8 cellular contexts compared by ENCODE assay signal in genomic region chr15:101294731-101295606, GRCh38. TPM values are rescaled to one million over a fixed set of nuclear protein-coding genes. Genes with fewer than 3 reads are reported as not detected.
A peak's percentile ranks its signal among the peaks of the same experiment; 100 is the strongest.
DNase-seq lines count a peak whose midpoint lies in the region; ATAC-seq and TF ChIP-seq lines count a peak whose summit lies in the region.

SNRPA1 (minus strand) TSS chr15:101295248; CDS start chr15:101295178, 70 bp downstream.

- CTCF ChIA-PET in naive thymus-derived CD4-positive, alpha-beta T cell (lab: Charles Lee): interaction anchor here (0.7 to 2.9 kb wide), 4 partner anchors 20 to 346 kb away, joined by 3 to 11 read pairs (median 3); no protein-coding TSS in a partner anchor

- peak within 1 kb of the TSS; percentile 97 for H3K27ac Mint-ChIP-seq in GM23338
- H3K27ac Mint-ChIP-seq in activated T-helper 1 cell treated with anti-CD3 and anti-CD28 coated beads, Interleukin-12 subunit alpha, Interleukin-12 subunit beta, Interleukin-2, Interleukin-4 antibody, amounts not matched to agents 30 ng/mL and 10 ng/mL and 1 ng/mL, durations not matched to agents 14 hours and 24 hours and 36 hours: peak within 1 kb of the TSS; percentile 100
- peak within 1 kb of the TSS; percentile 89 to 99 (median 96) for H3K27ac Mint-ChIP-seq in naive thymus-derived CD4-positive, alpha-beta T cell
- peak within 1 kb of the TSS; percentile 90 for H3K27ac Mint-ChIP-seq in stimulated activated memory B cell treated with anti-CD40 and anti-IgM and Interleukin-4, amounts not matched to agents 10 μg/mL and 1 μg/mL and 100 μg/mL, for 72 hours

- H3K9me2 ChIP-seq in DOHH2 (replicated peaks; ENCODE audit: control insufficient read depth, low read length): no peaks in the 10 kb centered on the region
- H3K9me2 ChIP-seq in GM23338 (ENCODE audit: insufficient read depth): no peaks in the 10 kb centered on the region

- peaks cover 28% of the 10 kb centered on the region for H3K4me1 ChIP-seq in DOHH2 (ENCODE audit: control insufficient read depth, low read length)
- peaks cover 4% of the 10 kb centered on the region; the same call in 1 of the 2 replicates for H3K4me1 ChIP-seq in GM23338 (ENCODE audit: insufficient read depth)
- peaks cover 14 to 27% of the 10 kb centered on the region in 2 donors for H3K4me1 ChIP-seq in naive thymus-derived CD4-positive, alpha-beta T cell (ENCODE audit: control insufficient read depth in 2 of 2, insufficient read depth in 2 of 2, low read length in 2 of 2)

- peak within 1 kb of the TSS; percentile 97 for H3K4me2 ChIP-seq in DOHH2 (ENCODE audit: low read length)
- peak within 1 kb of the TSS; percentile 84 for H3K4me2 ChIP-seq in GM23338

- H3K79me2 ChIP-seq in DOHH2 (ENCODE audit: control insufficient read depth, low read length) (peaks cover 66% of the 10 kb centered on the region), GM23338 (replicated peaks; ENCODE audit: insufficient read depth) (peaks cover 57% of the 10 kb centered on the region)

- H3K27ac ChIP-seq in DOHH2 (ENCODE audit: low read depth, low read length) (peak within 1 kb of the TSS; percentile 93), GM23338 (ENCODE audit: low read depth) (peak within 1 kb of the TSS; percentile 70; the same call in 1 of the 2 replicates)
- peak within 1 kb of the TSS; percentile 95 for H3K27ac ChIP-seq in naive thymus-derived CD4-positive, alpha-beta T cell (ENCODE audit: low read depth, low read length)

- H4K20me1 ChIP-seq in DOHH2 (ENCODE audit: control insufficient read depth, insufficient read depth, low read depth, low read length) (peaks cover 25% of the 10 kb centered on the region), GM23338 (replicated peaks; ENCODE audit: insufficient read depth) (peaks cover 25% of the 10 kb centered on the region)

- H3K27me3 ChIP-seq in DOHH2 (ENCODE audit: control insufficient read depth, low read length) (no peaks in the 10 kb centered on the region), GM23338 (ENCODE audit: insufficient read depth) (no peaks in the 10 kb centered on the region)
- no peaks in the 10 kb centered on the region for H3K27me3 ChIP-seq in naive thymus-derived CD4-positive, alpha-beta T cell (ENCODE audit: control insufficient read depth in 2 of 2, insufficient read depth in 2 of 2, low read length in 2 of 2)

- H3F3A ChIP-seq in DOHH2 (ENCODE audit: control insufficient read depth, insufficient read depth) (peaks cover 29% of the 10 kb centered on the region), GM23338 (replicated peaks; ENCODE audit: low read depth) (no peaks in the 10 kb centered on the region; the same call in 1 of the 2 replicates)

- no peaks in the 10 kb centered on the region for H3K9me3 ChIP-seq in DOHH2 (ENCODE audit: control insufficient read depth, insufficient read depth, low read length)
- no peaks in the 10 kb centered on the region for H3K9me3 ChIP-seq in naive thymus-derived CD4-positive, alpha-beta T cell (ENCODE audit: control insufficient read depth in 2 of 3, low read length in 3 of 3)

- H2AFZ ChIP-seq in GM23338: peak within 1 kb of the TSS; percentile 99

- H3K4me3 Mint-ChIP-seq in GM23338: peak within 1 kb of the TSS; percentile 99
- peak within 1 kb of the TSS; percentile 100 for H3K4me3 Mint-ChIP-seq in activated T-helper 1 cell treated with anti-CD3 and anti-CD28 coated beads, Interleukin-12 subunit alpha, Interleukin-12 subunit beta, Interleukin-2, Interleukin-4 antibody, amounts not matched to agents 30 ng/mL and 10 ng/mL and 1 ng/mL, durations not matched to agents 14 hours and 24 hours and 36 hours
- H3K4me3 Mint-ChIP-seq in naive thymus-derived CD4-positive, alpha-beta T cell: peak within 1 kb of the TSS; percentile 90 to 99 (median 97)
- peak within 1 kb of the TSS; percentile 92 for H3K4me3 Mint-ChIP-seq in stimulated activated memory B cell treated with anti-CD40 and anti-IgM and Interleukin-4, amounts not matched to agents 10 μg/mL and 1 μg/mL and 100 μg/mL, for 72 hours

- peaks cover 14% of the 10 kb centered on the region; the same call in 2 of the 3 replicates for H3K36me3 Mint-ChIP-seq in GM23338 (ENCODE audit: low read depth)
- H3K36me3 Mint-ChIP-seq in activated T-helper 1 cell treated with anti-CD3 and anti-CD28 coated beads, Interleukin-12 subunit alpha, Interleukin-12 subunit beta, Interleukin-2, Interleukin-4 antibody, amounts not matched to agents 30 ng/mL and 10 ng/mL and 1 ng/mL, durations not matched to agents 14 hours and 24 hours and 36 hours (ENCODE audit: low read depth): peaks cover 32% of the 10 kb centered on the region
- peaks cover 4 to 21% (median 7%) of the 10 kb centered on the region in 5 donors for H3K36me3 Mint-ChIP-seq in naive thymus-derived CD4-positive, alpha-beta T cell
- peaks cover 4% of the 10 kb centered on the region for H3K36me3 Mint-ChIP-seq in stimulated activated memory B cell treated with anti-CD40 and anti-IgM and Interleukin-4, amounts not matched to agents 10 μg/mL and 1 μg/mL and 100 μg/mL, for 72 hours

- peaks cover 2% of the 10 kb centered on the region for H3K27me3 Mint-ChIP-seq in GM23338 (ENCODE audit: insufficient read depth, low read depth, poor library complexity)
- H3K27me3 Mint-ChIP-seq in activated T-helper 1 cell treated with anti-CD3 and anti-CD28 coated beads, Interleukin-12 subunit alpha, Interleukin-12 subunit beta, Interleukin-2, Interleukin-4 antibody, amounts not matched to agents 30 ng/mL and 10 ng/mL and 1 ng/mL, durations not matched to agents 14 hours and 24 hours and 36 hours (ENCODE audit: insufficient read depth): peaks cover 2% of the 10 kb centered on the region
- no peaks in the 10 kb centered on the region for H3K27me3 Mint-ChIP-seq in naive thymus-derived CD4-positive, alpha-beta T cell
- no peaks in the 10 kb centered on the region for H3K27me3 Mint-ChIP-seq in stimulated activated memory B cell treated with anti-CD40 and anti-IgM and Interleukin-4, amounts not matched to agents 10 μg/mL and 1 μg/mL and 100 μg/mL, for 72 hours

- ATAC-seq in GM23338: peak; percentile 87
- ATAC-seq in naive thymus-derived CD4-positive, alpha-beta T cell: peak; percentile 94
- peak; percentile 92 for ATAC-seq in stimulated activated memory B cell treated with anti-CD40 and anti-IgM and Interleukin-4, amounts not matched to agents 10 μg/mL and 1 μg/mL and 100 μg/mL, for 72 hours

- H3K4me3 ChIP-seq in DOHH2 (ENCODE audit: low read length) (peak within 1 kb of the TSS; percentile 100), GM23338 (peak within 1 kb of the TSS; percentile 96)
- H3K4me3 ChIP-seq in naive thymus-derived CD4-positive, alpha-beta T cell (ENCODE audit: low read length): peak within 1 kb of the TSS; percentile 76

- no peaks in the 10 kb centered on the region for H3K9me3 Mint-ChIP-seq in GM23338
- H3K9me3 Mint-ChIP-seq in activated T-helper 1 cell treated with anti-CD3 and anti-CD28 coated beads, Interleukin-12 subunit alpha, Interleukin-12 subunit beta, Interleukin-2, Interleukin-4 antibody, amounts not matched to agents 30 ng/mL and 10 ng/mL and 1 ng/mL, durations not matched to agents 14 hours and 24 hours and 36 hours: no peaks in the 10 kb centered on the region
- H3K9me3 Mint-ChIP-seq in naive thymus-derived CD4-positive, alpha-beta T cell: no peaks in the 10 kb centered on the region
- H3K9me3 Mint-ChIP-seq in stimulated activated memory B cell treated with anti-CD40 and anti-IgM and Interleukin-4, amounts not matched to agents 10 μg/mL and 1 μg/mL and 100 μg/mL, for 72 hours: no peaks in the 10 kb centered on the region

- peaks cover 10% of the 10 kb centered on the region for H3K4me1 Mint-ChIP-seq in GM23338
- H3K4me1 Mint-ChIP-seq in activated T-helper 1 cell treated with anti-CD3 and anti-CD28 coated beads, Interleukin-12 subunit alpha, Interleukin-12 subunit beta, Interleukin-2, Interleukin-4 antibody, amounts not matched to agents 30 ng/mL and 10 ng/mL and 1 ng/mL, durations not matched to agents 14 hours and 24 hours and 36 hours (ENCODE audit: low read depth): peaks cover 45% of the 10 kb centered on the region
- peaks cover 27 to 58% (median 47%) of the 10 kb centered on the region in 7 donors for H3K4me1 Mint-ChIP-seq in naive thymus-derived CD4-positive, alpha-beta T cell
- peaks cover 25% of the 10 kb centered on the region for H3K4me1 Mint-ChIP-seq in stimulated activated memory B cell treated with anti-CD40 and anti-IgM and Interleukin-4, amounts not matched to agents 10 μg/mL and 1 μg/mL and 100 μg/mL, for 72 hours

- POLR2A ChIA-PET in naive thymus-derived CD4-positive, alpha-beta T cell (lab: Charles Lee): interaction anchor here (0.6 to 2.9 kb wide), 19 partner anchors 10 to 1588 kb away, joined by 3 to 24 read pairs (median 6); partner anchors contain the start of genes CHSY1 and TARS3

- intact Hi-C loops in activated T-helper 1 cell treated with anti-CD3 and anti-CD28 coated beads, Interleukin-12 subunit alpha, Interleukin-12 subunit beta, Interleukin-2, Interleukin-4 antibody, amounts not matched to agents 30 ng/mL and 10 ng/mL and 1 ng/mL, durations not matched to agents 14 hours and 24 hours and 36 hours (cut with micrococcal nuclease): loop anchor here (1.0 to 2.0 kb wide), 8 partner anchors 9 to 692 kb away; partner anchors contain the start of genes ASB7, CHSY1, LINS1 and SELENOS
- intact Hi-C loops in naive thymus-derived CD4-positive, alpha-beta T cell (cut with micrococcal nuclease): loop anchor here (1.0 to 10.0 kb wide), 10 partner anchors 18 to 1370 kb away; partner anchors contain the start of genes ASB7 (in 2 of the 2), LINS1 (in 2 of the 2), SELENOS (in 2 of the 2) and TM2D3 (in 2 of the 2)

- H3K36me3 ChIP-seq in DOHH2 (ENCODE audit: control insufficient read depth, low read length) (peaks cover 53% of the 10 kb centered on the region), GM23338 (ENCODE audit: insufficient read depth) (peaks cover 13% of the 10 kb centered on the region; the same call in 1 of the 2 replicates)
- peaks cover 0 to 9% (median 0%) of the 10 kb centered on the region in 3 experiments for H3K36me3 ChIP-seq in naive thymus-derived CD4-positive, alpha-beta T cell (ENCODE audit: control insufficient read depth in 2 of 3, insufficient read depth in 3 of 3, low read length in 3 of 3)

- DNase-seq in GM23338 (ENCODE audit: low spot score) (peak; percentile 97), LHCN-M2 (ENCODE audit: low read depth) (peak; percentile 92), RPMI7951 (ENCODE audit: low read depth) (peak; percentile 94), fibroblast of gingiva (ENCODE audit: low read depth) (peak; percentile 97)
- DNase-seq in activated T-helper 1 cell treated with anti-CD3 and anti-CD28 coated beads, Interleukin-12 subunit alpha, Interleukin-12 subunit beta, Interleukin-2, Interleukin-4 antibody, amounts not matched to agents 30 ng/mL and 10 ng/mL and 1 ng/mL, durations not matched to agents 14 hours and 24 hours and 36 hours (ENCODE audit: low spot score): peak; percentile 97
- DNase-seq in naive thymus-derived CD4-positive, alpha-beta T cell: peak; percentile 92 to 99 (median 96)

- no peak for TF ChIP-seq CTCF in DOHH2 (IDR thresholded peaks at IDR 0.05; ENCODE audit: low read depth, low read length, poor library complexity, severe bottlenecking)
- no peak for TF ChIP-seq CTCF in GM23338 (conservative IDR thresholded peaks at IDR 0.05; ENCODE audit: low read depth in 2 of 2)

RNA-seq across cellular contexts. Expression of gene SNRPA1, which starts in this region (rescaled TPM):
- 128 and 170 TPM in 2 replicates for total RNA-seq in GM23338 (2014; rRNA removed; shearing (Covaris generic))
- 313 and 361 TPM in 2 replicates for polyA plus RNA-seq in GM23338 (2016; fragmentation: Nextera tagmentation; extraction: Ambion mirVana)
- 25.1 and 25.4 TPM in 2 replicates for total RNA-seq in LHCN-M2 (2014; rRNA removed)
- 42.7 TPM for polyA plus RNA-seq in LHCN-M2 (2012)
- 39.8 and 43.0 TPM in 2 replicates for total RNA-seq in RPMI7951 (2014; rRNA removed; shearing (Covaris generic))
- 176 and 184 TPM in 2 replicates for total RNA-seq in activated T-helper 1 cell treated with anti-CD3 and anti-CD28 coated beads, Interleukin-12 subunit alpha, Interleukin-12 subunit beta, Interleukin-2, Interleukin-4 antibody, amounts not matched to agents 30 ng/mL and 10 ng/mL and 1 ng/mL, durations not matched to agents 14 hours and 24 hours and 36 hours
- total RNA-seq in naive thymus-derived CD4-positive, alpha-beta T cell: 100 to 1,000 TPM in 3 of 5 experiments, 10 to 100 TPM in 2; 80.1 to 212 (median 110) TPM
- polyA plus RNA-seq in naive thymus-derived CD4-positive, alpha-beta T cell: 10 to 100 TPM; 59.6 to 86.8 TPM

Comparison
In these comparisons a context has a peak if more than half of its experiments do, and no peak if none do; other contexts are left out.
1. Peak in every context shown above with its lines: DNase-seq, ATAC-seq, H3K4me3 ChIP-seq and H3K27ac ChIP-seq.